Comparison of ENCODE assay signal across 19 cellular contexts in genomic region chr6:156875062-156875461, GRCh38.
"Had no signal": no experiment of that assay in that cellular context is flagged by ENCODE, and none has a peak within 500 bp of the region (broad histone marks: within the 10 kb centered on the region; RNA-seq: fewer than 3 reads in every experiment).

No MANE protein-coding gene starts in this region.

- H3K27me3 Mint-ChIP-seq: activated B cell treated with CpG ODN at 0.5 μM for 24 hours, T-cell had no signal

- ATAC-seq: body of pancreas, gastroesophageal sphincter, heart left ventricle, left lung, psoas muscle, right cardiac atrium, T-cell had no signal

- H3K27me3 ChIP-seq: body of pancreas, esophagus muscularis mucosa, gastroesophageal sphincter, heart left ventricle, left lung, neural progenitor cell had no signal

- DNase-seq: activated B cell treated with CpG ODN at 0.5 μM for 24 hours; activated CD4-positive, alpha-beta T cell treated with anti-CD3 and anti-CD28 coated beads for 48 hours; dermis blood vessel endothelial cell; effector memory CD4-positive, alpha-beta T cell; heart left ventricle; left lung; mammary epithelial cell; psoas muscle; right cardiac atrium; small intestine; stimulated activated CD4-positive, alpha-beta T cell treated with anti-CD3 and anti-CD28 coated beads, Interleukin-15, amount 100 ng/mL, for 24 hours; stimulated activated CD4-positive, alpha-beta T cell treated with anti-CD3 and anti-CD28 coated beads, Interleukin-2, amount 100 ng/mL, for 48 hours; T-cell had no signal

- H3K27ac Mint-ChIP-seq: activated B cell treated with CpG ODN at 0.5 μM for 24 hours; activated T-helper 1 cell treated with anti-CD3 and anti-CD28 coated beads, Interleukin-12 subunit alpha, Interleukin-12 subunit beta, Interleukin-2, Interleukin-4 antibody, amounts not matched to agents 30 ng/mL and 10 ng/mL and 1 ng/mL, durations not matched to agents 14 hours and 24 hours and 36 hours; T-cell had no signal

- FAIRE-seq: endothelial cell of umbilical vein, small intestine had no signal

- H3K4me3 Mint-ChIP-seq: activated B cell treated with CpG ODN at 0.5 μM for 24 hours; activated T-helper 1 cell treated with anti-CD3 and anti-CD28 coated beads, Interleukin-12 subunit alpha, Interleukin-12 subunit beta, Interleukin-2, Interleukin-4 antibody, amounts not matched to agents 30 ng/mL and 10 ng/mL and 1 ng/mL, durations not matched to agents 14 hours and 24 hours and 36 hours; neural progenitor cell; T-cell had no signal

- H3K4me3 ChIP-seq: body of pancreas, esophagus muscularis mucosa, gastroesophageal sphincter, heart left ventricle, left lung, neural progenitor cell, psoas muscle had no signal

- H3K9me3 ChIP-seq: body of pancreas, esophagus muscularis mucosa, gastroesophageal sphincter, heart left ventricle, left lung, psoas muscle had no signal

- H3K9me3 Mint-ChIP-seq: activated B cell treated with CpG ODN at 0.5 μM for 24 hours; activated T-helper 1 cell treated with anti-CD3 and anti-CD28 coated beads, Interleukin-12 subunit alpha, Interleukin-12 subunit beta, Interleukin-2, Interleukin-4 antibody, amounts not matched to agents 30 ng/mL and 10 ng/mL and 1 ng/mL, durations not matched to agents 14 hours and 24 hours and 36 hours; neural progenitor cell; T-cell had no signal

- H3K36me3 ChIP-seq: left lung, neural progenitor cell had no signal
